In genomic region chr3:159829056-159829995, GRCh38 we compare ENCODE assay signal across 1 cellular context.
TF ChIP-seq lines count a peak whose summit lies in the region.

No MANE protein-coding gene starts in this region.

TF ChIP-seq in HEK293, 187 proteins besides CTCF, POLR2A, EP300 and RAD21 (continued from another document):
- TF ChIP-seq ZNF362 (tag by site-specific recombination; IDR thresholded peaks at IDR 0.05) (peak; percentile 34; the same call in 1 of the 2 replicates), ZEB2 (tag by site-specific recombination; IDR thresholded peaks at IDR 0.05) (peak; percentile 93), ZFHX2 (tag by site-specific recombination; conservative IDR thresholded peaks at IDR 0.05) (no peak), BCL11A (tag by site-specific recombination; IDR thresholded peaks at IDR 0.05; ENCODE audit: low read depth) (peak; percentile 64), ZNF133 (tag by site-specific recombination; IDR thresholded peaks at IDR 0.05) (no peak), SP7 (tag by site-specific recombination; IDR thresholded peaks at IDR 0.05) (peak; percentile 94), ZBTB11 (tag by site-specific recombination; conservative IDR thresholded peaks at IDR 0.05; ENCODE audit: low read depth) (0 out of 2 replicates have a peak, but pooled peaks have one; percentile 11), KLF10 (tag by site-specific recombination; IDR thresholded peaks at IDR 0.05) (peak; percentile 80), ZNF704 (tag by site-specific recombination; IDR thresholded peaks at IDR 0.05) (no peak), ZIC2 (tag by site-specific recombination; IDR thresholded peaks at IDR 0.05) (no peak), ZNF629 (tag by site-specific recombination; IDR thresholded peaks at IDR 0.05) (peak; percentile 85), ZNF138 (tag by site-specific recombination; IDR thresholded peaks at IDR 0.05; ENCODE audit: borderline replicate concordance) (no peak), ZNF223 (tag by site-specific recombination; IDR thresholded peaks at IDR 0.05) (0 out of 2 replicates have a peak, but pooled peaks have one; percentile 51), ZNF658 (tag by site-specific recombination; IDR thresholded peaks at IDR 0.05) (no peak), INSM2 (tag by site-specific recombination; IDR thresholded peaks at IDR 0.05) (peak; percentile 74), ZNF660 (tag by site-specific recombination; IDR thresholded peaks at IDR 0.05) (peak; percentile 79), PATZ1 (tag by site-specific recombination; IDR thresholded peaks at IDR 0.05) (peak; percentile 41; the same call in 1 of the 2 replicates), MEIS1 (CRISPR knock-in tag; IDR thresholded peaks at IDR 0.05; ENCODE audit: borderline replicate concordance) (no peak), ZNF121 (tag by site-specific recombination; IDR thresholded peaks at IDR 0.05) (peak; percentile 71; the same call in 1 of the 2 replicates), EGR2 (tag by site-specific recombination; IDR thresholded peaks at IDR 0.05; ENCODE audit: low read depth) (no peak), SCRT1 (tag by site-specific recombination; IDR thresholded peaks at IDR 0.05; ENCODE audit: borderline replicate concordance) (no peak), ZXDB (tag by site-specific recombination; IDR thresholded peaks at IDR 0.05) (peak; percentile 80), KLF8 (tag by site-specific recombination; IDR thresholded peaks at IDR 0.05) (peak; percentile 68; the same call in 1 of the 2 replicates), SCRT2 (tag by site-specific recombination; IDR thresholded peaks at IDR 0.05) (0 out of 2 replicates have a peak, but pooled peaks have one; percentile 38), PRDM6 (tag by site-specific recombination; IDR thresholded peaks at IDR 0.05) (peak; percentile 84), ZNF398 (tag by site-specific recombination; IDR thresholded peaks at IDR 0.05) (0 out of 2 replicates have a peak, but pooled peaks have one; percentile 29), ZFP37 (tag by site-specific recombination; IDR thresholded peaks at IDR 0.05) (peak; percentile 58; the same call in 1 of the 2 replicates), ZNF621 (tag by site-specific recombination; IDR thresholded peaks at IDR 0.05) (no peak), ZNF580 (tag by site-specific recombination; IDR thresholded peaks at IDR 0.05) (peak; percentile 90), ZNF510 (tag by site-specific recombination; IDR thresholded peaks at IDR 0.05; ENCODE audit: insufficient replicate concordance) (no peak), HIC1 (tag by site-specific recombination; IDR thresholded peaks at IDR 0.05) (peak; percentile 56; the same call in 1 of the 2 replicates), ZNF549 (tag by site-specific recombination; IDR thresholded peaks at IDR 0.05) (no peak), GLI2 (tag by site-specific recombination; IDR thresholded peaks at IDR 0.05; ENCODE audit: borderline replicate concordance, low read depth) (0 out of 2 replicates have a peak, but pooled peaks have one; percentile 20), YY2 (tag by site-specific recombination; IDR thresholded peaks at IDR 0.05) (peak; percentile 15; the same call in 1 of the 2 replicates), ZNF292 (tag by site-specific recombination; IDR thresholded peaks at IDR 0.05; ENCODE audit: borderline replicate concordance, low read depth) (no peak), MZF1 (tag by site-specific recombination; IDR thresholded peaks at IDR 0.05; ENCODE audit: borderline replicate concordance) (peak; percentile 41; the same call in 1 of the 2 replicates), ZNF692 (tag by site-specific recombination; IDR thresholded peaks at IDR 0.05) (peak; percentile 75), BCL6B (tag by site-specific recombination; IDR thresholded peaks at IDR 0.05) (peak; percentile 80), ZNF2 (tag by site-specific recombination; IDR thresholded peaks at IDR 0.05) (peak; percentile 69)
